15 cellular contexts compared by ENCODE assay signal in genomic region chr20:49987015-49987867, GRCh38. TPM values are rescaled to one million over a fixed set of nuclear protein-coding genes. Genes with fewer than 3 reads are reported as not detected.
DNase-seq lines count a peak whose midpoint lies in the region; TF ChIP-seq lines count a peak whose summit lies in the region.
"Had no signal": no experiment of that assay in that cellular context is flagged by ENCODE, and none has a peak within 500 bp of the region (broad histone marks: within the 10 kb centered on the region; RNA-seq: fewer than 3 reads in every experiment).

No MANE protein-coding gene starts in this region.

- H3K79me2 ChIP-seq in hepatocyte, result peaks cover 46% of the 10 kb centered on the region

- H3K36me3 Mint-ChIP-seq in activated naive CD4-positive, alpha-beta T cell treated with anti-CD3 and anti-CD28 coated beads, Interleukin-2, amount 50 U/mL, for 24 hours, result no peaks in the 10 kb centered on the region
- no peaks in the 10 kb centered on the region for H3K36me3 Mint-ChIP-seq in activated naive CD4-positive, alpha-beta T cell treated with anti-CD3 and anti-CD28 coated beads for 36 hours (ENCODE audit: low read depth)

- TF ChIP-seq EP300 in tibial nerve (IDR thresholded peaks at IDR 0.05), result no peak

- H3K4me3 ChIP-seq in adipocyte (ENCODE audit: low read length) (peak overlapping the region; percentile 96), hepatocyte (no peak overlapping the region), tibial nerve (peak overlapping the region in 1 of 4 donors; percentile 57)

- peak overlapping the region; percentile 94 for H3K4me2 ChIP-seq in hepatocyte

- peak overlapping the region; percentile 95 for H3K27ac ChIP-seq in hepatocyte
- peak overlapping the region in 3 of 4 donors; percentile 41 to 95 (median 87) for H3K27ac ChIP-seq in tibial nerve
- H3K27ac ChIP-seq: psoas muscle had no signal

- 75% methylated on average over 15 of the region's 15 CpGs for WGBS in hepatocyte (ENCODE audit: low lambda C conversion rate, missing lambda C conversion rate)
- 77 to 80% methylated on average over 11 to 12 of the region's 15 CpGs for WGBS in tibial nerve, 2 donors

- peaks cover 30% of the 10 kb centered on the region for H3K36me3 ChIP-seq in adipocyte (ENCODE audit: control insufficient read depth, insufficient read depth, low read length, severe bottlenecking)
- no peaks in the 10 kb centered on the region for H3K36me3 ChIP-seq in hepatocyte (replicated peaks; ENCODE audit: insufficient read depth, low read depth)
- peaks cover 0 to 10% (median 0%) of the 10 kb centered on the region in 3 donors for H3K36me3 ChIP-seq in tibial nerve

- H3K9ac ChIP-seq in adipocyte (ENCODE audit: low read length), result peak overlapping the region; percentile 94

- intact Hi-C loops in activated naive CD4-positive, alpha-beta T cell treated with anti-CD3 and anti-CD28 coated beads for 36 hours (cut with micrococcal nuclease), result loop anchor here (10.0 kb wide), 1 partner anchor 478 kb away; no protein-coding TSS in a partner anchor

- H3K27me3 Mint-ChIP-seq in activated naive CD4-positive, alpha-beta T cell treated with anti-CD3 and anti-CD28 coated beads, Interleukin-2, amount 50 U/mL, for 24 hours, result no peaks in the 10 kb centered on the region
- H3K27me3 Mint-ChIP-seq in activated naive CD4-positive, alpha-beta T cell treated with anti-CD3 and anti-CD28 coated beads for 36 hours (ENCODE audit: low read depth), result peaks cover under 1% of the 10 kb centered on the region

- H3K4me1 ChIP-seq in adipocyte (ENCODE audit: control insufficient read depth, insufficient read depth, low read length) (peaks cover 67% of the 10 kb centered on the region), hepatocyte (ENCODE audit: insufficient read depth) (peaks cover 46% of the 10 kb centered on the region), tibial nerve (peaks cover 0 to 87% (median 52%) of the 10 kb centered on the region in 4 donors)

- TF ChIP-seq POLR2A in tibial nerve (IDR thresholded peaks at IDR 0.05), result no peak

- no peak for TF ChIP-seq CTCF in hepatocyte (IDR thresholded peaks at IDR 0.05; ENCODE audit: poor library complexity)
- no peak for TF ChIP-seq CTCF in tibial nerve (IDR thresholded peaks at IDR 0.05)

- CTCF ChIA-PET in activated naive CD4-positive, alpha-beta T cell treated with anti-CD3 and anti-CD28 coated beads for 36 hours (lab: Charles Lee), result interaction anchor here (1.1 to 1.2 kb wide), 3 partner anchors 84 to 191 kb away, joined by 3 to 10 read pairs (median 3); no protein-coding TSS in a partner anchor

- no peak overlapping the region for H3K4me3 Mint-ChIP-seq in activated naive CD4-positive, alpha-beta T cell treated with anti-CD3 and anti-CD28 coated beads, Interleukin-2, amount 50 U/mL, for 24 hours
- no peak overlapping the region for H3K4me3 Mint-ChIP-seq in activated naive CD4-positive, alpha-beta T cell treated with anti-CD3 and anti-CD28 coated beads for 36 hours

- no peaks in the 10 kb centered on the region for H3K27me3 ChIP-seq in adipocyte (replicated peaks; ENCODE audit: control insufficient read depth, insufficient read depth, low read length)
- no peaks in the 10 kb centered on the region for H3K27me3 ChIP-seq in hepatocyte
- no peaks in the 10 kb centered on the region for H3K27me3 ChIP-seq in tibial nerve

- DNase-seq in activated naive CD4-positive, alpha-beta T cell treated with anti-CD3 and anti-CD28 coated beads for 36 hours, result no peak
- DNase-seq in adipocyte (ENCODE audit: low read depth), result peak; percentile 27
- DNase-seq in hepatocyte (ENCODE audit: low spot score), result no peak
- no peak for DNase-seq in tibial nerve (ENCODE audit: low spot score in 2 of 2)
- DNase-seq in epidermal melanocyte (ENCODE audit: insufficient read length, low spot score), result no peak
- no peak for DNase-seq in stimulated activated CD4-positive, alpha-beta T cell treated with anti-CD3 and anti-CD28 coated beads, Interleukin-4, amount 100 ng/mL, for 24 hours
- DNase-seq in SHP77 treated with DMSO at 0.1 percent for 48 hours (lab: John Stamatoyannopoulos, UW), result no peak
- DNase-seq: activated CD4-positive, alpha-beta T cell treated with anti-CD3 and anti-CD28 coated beads for 48 hours; activated effector memory CD4-positive, alpha-beta T cell treated with anti-CD3 and anti-CD28 coated beads, Interleukin-2, amount 50 U/mL, for 16 hours; head of caudate nucleus; NCI-H1092 treated with DMSO at 0.1 percent for 48 hours; NCI-H526; psoas muscle; substantia nigra had no signal

- no peaks in the 10 kb centered on the region for H3K9me3 ChIP-seq in adipocyte (ENCODE audit: control insufficient read depth, low read length)
- H3K9me3 ChIP-seq in hepatocyte (ENCODE audit: low read depth), result no peaks in the 10 kb centered on the region
- H3K9me3 ChIP-seq in tibial nerve, result no peaks in the 10 kb centered on the region
- H3K9me3 ChIP-seq: psoas muscle had no signal

- no peaks in the 10 kb centered on the region for H3K9me3 Mint-ChIP-seq in activated naive CD4-positive, alpha-beta T cell treated with anti-CD3 and anti-CD28 coated beads, Interleukin-2, amount 50 U/mL, for 24 hours
- H3K9me3 Mint-ChIP-seq in activated naive CD4-positive, alpha-beta T cell treated with anti-CD3 and anti-CD28 coated beads for 36 hours, result no peaks in the 10 kb centered on the region

- peak overlapping the region; percentile 59 for H3K27ac Mint-ChIP-seq in activated naive CD4-positive, alpha-beta T cell treated with anti-CD3 and anti-CD28 coated beads, Interleukin-2, amount 50 U/mL, for 24 hours
- no peak overlapping the region for H3K27ac Mint-ChIP-seq in activated naive CD4-positive, alpha-beta T cell treated with anti-CD3 and anti-CD28 coated beads for 36 hours

- peaks cover 7% of the 10 kb centered on the region for H4K20me1 ChIP-seq in hepatocyte (ENCODE audit: insufficient read depth, poor library complexity, severe bottlenecking)

- H2AFZ ChIP-seq in hepatocyte, result no peak overlapping the region

- H3K9me2 ChIP-seq in hepatocyte (replicated peaks; ENCODE audit: insufficient read depth), result no peaks in the 10 kb centered on the region

- peaks cover 15% of the 10 kb centered on the region for H3K4me1 Mint-ChIP-seq in activated naive CD4-positive, alpha-beta T cell treated with anti-CD3 and anti-CD28 coated beads, Interleukin-2, amount 50 U/mL, for 24 hours
- H3K4me1 Mint-ChIP-seq in activated naive CD4-positive, alpha-beta T cell treated with anti-CD3 and anti-CD28 coated beads for 36 hours (ENCODE audit: low read depth), result peaks cover 15% of the 10 kb centered on the region

RNA-seq across cellular contexts. Expression of gene SNAI1, which starts 4.5 kb away (rescaled TPM):
- under 1 TPM in 1 of 2 experiments, not detected in 1; 0.31 TPM for total RNA-seq in activated naive CD4-positive, alpha-beta T cell treated with anti-CD3 and anti-CD28 coated beads for 36 hours
- total RNA-seq in hepatocyte (2.9 and 3.0 TPM in 2 replicates), tibial nerve (10 to 100 TPM in 1 of 4 donors, 1 to 10 TPM in 3; 4.2 to 14.4 (median 6.0) TPM)
- polyA plus RNA-seq in hepatocyte, result 8.4 and 9.8 TPM in 2 replicates

RNA-seq across cellular contexts. Expression of gene RNF114, which starts 51.0 kb away (rescaled TPM):
- total RNA-seq in activated naive CD4-positive, alpha-beta T cell treated with anti-CD3 and anti-CD28 coated beads for 36 hours, result 10 to 100 TPM; 72.3 to 76.5 TPM
- 67.1 and 93.7 TPM in 2 replicates for total RNA-seq in hepatocyte
- polyA plus RNA-seq in hepatocyte, result 64.8 and 65.8 TPM in 2 replicates
- total RNA-seq in tibial nerve, result 100 to 1,000 TPM; 211 to 311 (median 272) TPM
